Comparison of ENCODE assay signal across 15 cellular contexts in the genomic region with DNA sequence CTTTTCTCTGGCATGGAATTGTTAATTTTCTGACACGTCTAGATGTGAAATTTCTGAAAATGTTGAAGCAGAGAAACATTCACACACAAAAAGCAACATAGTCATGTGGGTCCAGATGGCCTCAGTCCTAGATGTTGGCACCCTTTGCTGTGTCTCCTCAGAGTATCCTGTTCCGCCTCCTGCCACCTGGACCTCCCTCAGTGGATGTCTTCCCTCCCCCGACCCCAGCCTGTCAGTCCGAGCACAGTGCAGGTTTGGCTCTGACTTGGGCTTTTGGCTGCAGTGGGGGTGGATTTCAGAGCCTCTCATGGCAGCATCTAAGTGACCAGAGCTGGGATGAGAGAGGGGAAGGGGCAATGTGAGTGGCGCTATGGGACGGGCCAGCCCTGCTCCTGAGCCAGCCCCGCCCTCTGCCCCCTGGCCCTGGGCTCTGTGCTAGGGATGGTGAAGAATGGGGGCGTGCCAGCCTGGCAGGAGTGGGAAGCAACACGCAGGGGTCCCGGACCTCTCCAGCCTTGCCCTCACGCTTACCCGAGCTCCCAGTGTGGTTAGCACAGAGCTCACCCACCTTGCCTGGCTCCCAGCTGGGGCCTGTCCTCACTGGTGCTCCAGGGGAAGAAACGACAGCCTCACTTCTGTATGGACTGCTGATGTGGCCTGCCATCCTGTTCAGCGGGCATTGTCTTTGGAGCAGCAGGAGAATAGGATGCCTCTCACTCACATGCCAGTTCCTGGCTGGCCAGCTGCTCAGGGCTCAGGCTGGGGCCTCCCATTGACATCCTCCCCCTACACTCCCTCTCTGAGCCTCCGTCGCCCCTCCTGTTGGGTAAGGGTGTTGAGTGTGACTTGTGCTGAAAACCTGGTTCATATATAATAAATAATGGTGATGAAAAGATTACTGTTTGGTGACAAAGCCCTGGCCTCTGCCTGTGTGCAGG. TPM values are rescaled to one million over a fixed set of nuclear protein-coding genes. Genes with fewer than 3 reads are reported as not detected.
DNase-seq lines count a peak whose midpoint lies in the region; ATAC-seq and TF ChIP-seq lines count a peak whose summit lies in the region.
"Had no signal": no experiment of that assay in that cellular context is flagged by ENCODE, and none has a peak within 500 bp of the region (broad histone marks: within the 10 kb centered on the region; RNA-seq: fewer than 3 reads in every experiment).

No MANE protein-coding gene starts in this region.

- H3K4me1 Mint-ChIP-seq in osteocyte (ENCODE audit: unreplicated experiment): peaks cover 31% of the 10 kb centered on the region

- no peaks in the 10 kb centered on the region for H3K9me3 Mint-ChIP-seq in osteocyte (ENCODE audit: unreplicated experiment)
- H3K9me3 Mint-ChIP-seq: CD14-positive monocyte; stimulated activated memory B cell treated with anti-CD40 and anti-IgM and Interleukin-4, amounts not matched to agents 10 μg/mL and 1 μg/mL and 100 μg/mL, for 72 hours had no signal

- no peak for ATAC-seq in GM19351 (IDR thresholded peaks at IDR 0.05; ENCODE audit: unreplicated experiment)
- ATAC-seq: mucosa of descending colon; stimulated activated memory B cell treated with anti-CD40 and anti-IgM and Interleukin-4, amounts not matched to agents 10 μg/mL and 1 μg/mL and 100 μg/mL, for 72 hours had no signal

- intact Hi-C loops in posterior vena cava (cut with DNase I): loop anchor here in 1 of 2 donors (10.0 kb wide), 1 partner anchor 165 kb away; no protein-coding TSS in a partner anchor

- no peak overlapping the region for H3K27ac Mint-ChIP-seq in osteocyte (ENCODE audit: unreplicated experiment)
- H3K27ac Mint-ChIP-seq: stimulated activated memory B cell treated with anti-CD40 and anti-IgM and Interleukin-4, amounts not matched to agents 10 μg/mL and 1 μg/mL and 100 μg/mL, for 72 hours had no signal

- peak; percentile 30 for DNase-seq in NCI-H510A treated with DMSO at 0.1 percent for 48 hours (lab: John Stamatoyannopoulos, UW)
- DNase-seq in NCI-H510A (lab: John Stamatoyannopoulos, UW): no peak
- DNase-seq in NCI-H446 (lab: John Stamatoyannopoulos, UW): peak; percentile 49 to 88
- DNase-seq in cerebellar nuclear complex (lab: John Stamatoyannopoulos, UW): peak; percentile 65 to 76
- DNase-seq in posterior vena cava (ENCODE audit: low spot score): peak; percentile 72
- no peak for DNase-seq in stimulated activated CD4-positive, alpha-beta T cell treated with anti-CD3 and anti-CD28 coated beads, Interleukin-4, amount 100 ng/mL, for 1 hour
- no peak for DNase-seq in osteocyte (ENCODE audit: extremely low spot score, unreplicated experiment)
- DNase-seq: activated gamma-delta T cell, KBM-7, mucosa of descending colon, NCI-H1417, NCI-H226 had no signal

- no peak for TF ChIP-seq CTCF in osteocyte (IDR thresholded peaks at IDR 0.05)

- no peaks in the 10 kb centered on the region for H3K27me3 Mint-ChIP-seq in osteocyte (ENCODE audit: unreplicated experiment)
- H3K27me3 Mint-ChIP-seq: stimulated activated memory B cell treated with anti-CD40 and anti-IgM and Interleukin-4, amounts not matched to agents 10 μg/mL and 1 μg/mL and 100 μg/mL, for 72 hours had no signal

- H3K36me3 Mint-ChIP-seq in osteocyte (ENCODE audit: unreplicated experiment): no peaks in the 10 kb centered on the region
- H3K36me3 Mint-ChIP-seq: stimulated activated memory B cell treated with anti-CD40 and anti-IgM and Interleukin-4, amounts not matched to agents 10 μg/mL and 1 μg/mL and 100 μg/mL, for 72 hours had no signal

- no peak overlapping the region for H3K4me3 Mint-ChIP-seq in osteocyte (ENCODE audit: unreplicated experiment)
- H3K4me3 Mint-ChIP-seq: CD14-positive monocyte; stimulated activated memory B cell treated with anti-CD40 and anti-IgM and Interleukin-4, amounts not matched to agents 10 μg/mL and 1 μg/mL and 100 μg/mL, for 72 hours had no signal

RNA-seq across cellular contexts. Expression of a gene that starts 6.3 kb away (rescaled TPM):
- total RNA-seq in posterior vena cava: 10 to 100 TPM; 13.0 to 13.2 TPM
- total RNA-seq in osteocyte: 27.1 and 30.8 TPM in 2 replicates

RNA-seq across cellular contexts. Expression of a gene that starts 41.9 kb away (rescaled TPM):
- total RNA-seq in posterior vena cava (10 to 100 TPM; 12.6 to 14.2 TPM), osteocyte (25.3 and 28.6 TPM in 2 replicates)

Comparison
In these comparisons a context has a peak if more than half of its experiments do, and no peak if none do; other contexts are left out.
1. DNase-seq: peak in NCI-H510A treated with DMSO at 0.1 percent for 48 hours (single experiment), NCI-H446 (2 of 2), cerebellar nuclear complex (2 of 2) and posterior vena cava (single experiment); none in NCI-H510A (single experiment), stimulated activated CD4-positive, alpha-beta T cell treated with anti-CD3 and anti-CD28 coated beads, Interleukin-4, amount 100 ng/mL, for 1 hour (single experiment) and osteocyte (single experiment).